14 cellular contexts compared by ENCODE assay signal in genomic region chr19:10554760-10555612, GRCh38. TPM values are rescaled to one million over a fixed set of nuclear protein-coding genes. Genes with fewer than 3 reads are reported as not detected.
DNase-seq lines count a peak whose midpoint lies in the region; ATAC-seq, FAIRE-seq and TF ChIP-seq lines count a peak whose summit lies in the region.
"Had no signal": no experiment of that assay in that cellular context is flagged by ENCODE, and none has a peak within 500 bp of the region (broad histone marks: within the 10 kb centered on the region; RNA-seq: fewer than 3 reads in every experiment).

No MANE protein-coding gene starts in this region.

- FAIRE-seq in keratinocyte (lab: Jason Lieb, UNC): peak; percentile 67

- TF ChIP-seq CTCF in GM13977 (IDR thresholded peaks at IDR 0.05; ENCODE audit: extremely low read depth, insufficient read depth, missing control alignments): no peak
- peak in 2 of 3 experiments; percentile 26 to 40 for TF ChIP-seq CTCF in keratinocyte (optimal IDR thresholded peaks at IDR 0.05 in 1 of 3, IDR thresholded peaks at IDR 0.05 in 1 of 3, conservative IDR thresholded peaks at IDR 0.05 in 1 of 3; ENCODE audit: extremely low read depth in 1 of 3, insufficient read depth in 2 of 3, low read length in 3 of 3)
- TF ChIP-seq CTCF in GM13976 (IDR thresholded peaks at IDR 0.05; ENCODE audit: borderline replicate concordance, control extremely low read depth, extremely low read depth, insufficient read depth, missing control alignments): no peak

- peaks cover 2% of the 10 kb centered on the region for H3K79me2 ChIP-seq in keratinocyte (ENCODE audit: control insufficient read depth, insufficient read depth, low read length)

- H3K36me3 Mint-ChIP-seq in activated T-helper 17 cell treated with anti-CD3 and anti-CD28 coated beads, Interleukin-2, amount 50 U/mL, for 72 hours (ENCODE audit: low read depth): peaks cover 95% of the 10 kb centered on the region

- ATAC-seq in activated T-helper 17 cell treated with anti-CD3 and anti-CD28 coated beads, Interleukin-2, amount 50 U/mL, for 72 hours (replicated peaks): no peak
- no peak for ATAC-seq in HG02759 (IDR thresholded peaks at IDR 0.05; ENCODE audit: unreplicated experiment)
- no peak for ATAC-seq in GM19452 (IDR thresholded peaks at IDR 0.05; ENCODE audit: unreplicated experiment)
- no peak for ATAC-seq in HG03139 (IDR thresholded peaks at IDR 0.05; ENCODE audit: unreplicated experiment)

- H3K4me1 ChIP-seq in BLaER1 treated with 17β-estradiol and CSF1 and Interleukin-3, amounts not matched to agents 10 nM and 100 nM: peaks cover 47 to 69% (median 56%) of the 10 kb centered on the region in 10 experiments
- H3K4me1 ChIP-seq in keratinocyte (ENCODE audit: control insufficient read depth, extremely low read depth, insufficient read depth, low read length): peaks cover 34% of the 10 kb centered on the region
- H3K4me1 ChIP-seq: right atrium auricular region, SJSA1 had no signal

- peak overlapping the region; percentile 69 to 94 (median 84) for H3K4me2 ChIP-seq in BLaER1 treated with 17β-estradiol and CSF1 and Interleukin-3, amounts not matched to agents 10 nM and 100 nM
- H3K4me2 ChIP-seq in keratinocyte (ENCODE audit: control insufficient read depth, extremely low read depth, insufficient read depth, low read depth, low read length): peak overlapping the region; percentile 40

- peaks cover 7% of the 10 kb centered on the region for H3K4me1 Mint-ChIP-seq in activated T-helper 17 cell treated with anti-CD3 and anti-CD28 coated beads, Interleukin-2, amount 50 U/mL, for 72 hours

- peaks cover 0 to 76% (median 39%) of the 10 kb centered on the region in 11 experiments; a peak in 16 of 22 replicates for H4K20me1 ChIP-seq in BLaER1 treated with 17β-estradiol and CSF1 and Interleukin-3, amounts not matched to agents 10 nM and 100 nM
- peaks cover 13% of the 10 kb centered on the region for H4K20me1 ChIP-seq in keratinocyte (ENCODE audit: control insufficient read depth, extremely low read depth, insufficient read depth, low read length)

- peaks cover 85 to 100% (median 94%) of the 10 kb centered on the region in 11 experiments for H3K36me3 ChIP-seq in BLaER1 treated with 17β-estradiol and CSF1 and Interleukin-3, amounts not matched to agents 10 nM and 100 nM
- H3K36me3 ChIP-seq in keratinocyte (ENCODE audit: control insufficient read depth in 2 of 2, extremely low read depth in 1 of 2, insufficient read depth in 2 of 2, low read length in 2 of 2): peaks cover 29 to 59% of the 10 kb centered on the region in 2 experiments

- no peaks in the 10 kb centered on the region for H3K27me3 ChIP-seq in BLaER1 treated with 17β-estradiol and CSF1 and Interleukin-3, amounts not matched to agents 10 nM and 100 nM
- no peaks in the 10 kb centered on the region for H3K27me3 ChIP-seq in keratinocyte (ENCODE audit: control insufficient read depth, extremely low read depth, insufficient read depth, low read length)
- H3K27me3 ChIP-seq: right atrium auricular region, SJSA1 had no signal

- peak overlapping the region in 5 of 10 experiments; percentile 7 to 28 (median 17); a peak in 6 of 20 replicates for H3K4me3 ChIP-seq in BLaER1 treated with 17β-estradiol and CSF1 and Interleukin-3, amounts not matched to agents 10 nM and 100 nM
- H3K4me3 ChIP-seq in keratinocyte (ENCODE audit: control insufficient read depth in 2 of 3, extremely low read depth in 1 of 3, insufficient read depth in 2 of 3, low read depth in 1 of 3, low read length in 3 of 3): no peak overlapping the region
- H3K4me3 ChIP-seq: lung, right atrium auricular region, SJSA1 had no signal

- no peaks in the 10 kb centered on the region for H3K9me3 Mint-ChIP-seq in activated T-helper 17 cell treated with anti-CD3 and anti-CD28 coated beads, Interleukin-2, amount 50 U/mL, for 72 hours

- H2AFZ ChIP-seq in keratinocyte (ENCODE audit: control insufficient read depth, low read length): no peak overlapping the region

- in situ Hi-C loops in GM13977 (cut with MboI; ENCODE audit: low pct_unique_long_range_greater_than_20kb, low sequenced_read_pairs, unreplicated experiment) (no loop called here), GM13976 (cut with MboI; ENCODE audit: low sequenced_read_pairs, unreplicated experiment) (no loop called here)

- no peaks in the 10 kb centered on the region for H3K9me1 ChIP-seq in keratinocyte (ENCODE audit: control insufficient read depth, extremely low read depth, insufficient read depth, low read length)

- peaks cover 0 to 6% (median 0%) of the 10 kb centered on the region in 11 experiments; a peak in 3 of 22 replicates for H3K9me3 ChIP-seq in BLaER1 treated with 17β-estradiol and CSF1 and Interleukin-3, amounts not matched to agents 10 nM and 100 nM (replicated peaks in 1 of 11)
- no peaks in the 10 kb centered on the region for H3K9me3 ChIP-seq in keratinocyte (ENCODE audit: control insufficient read depth, low read depth, low read length)
- H3K9me3 ChIP-seq: right atrium auricular region, SJSA1 had no signal

- DNase-seq in GM13977 (ENCODE audit: low spot score) (peak; percentile 28), keratinocyte (ENCODE audit: low read depth, low spot score) (peak; percentile 79), GM13976 (ENCODE audit: low spot score) (no peak)
- DNase-seq: cerebellar nuclear complex, head of caudate nucleus, NCI-H510A treated with DMSO at 0.1 percent for 48 hours had no signal

- peak overlapping the region; percentile 76 for H3K27ac Mint-ChIP-seq in activated T-helper 17 cell treated with anti-CD3 and anti-CD28 coated beads, Interleukin-2, amount 50 U/mL, for 72 hours

- peak overlapping the region in 10 of 11 experiments; percentile 40 to 95 (median 80); a peak in 18 of 22 replicates for H3K27ac ChIP-seq in BLaER1 treated with 17β-estradiol and CSF1 and Interleukin-3, amounts not matched to agents 10 nM and 100 nM
- H3K27ac ChIP-seq in keratinocyte (ENCODE audit: control insufficient read depth, insufficient read depth, low read length): peak overlapping the region; percentile 65
- H3K27ac ChIP-seq: right atrium auricular region, SJSA1 had no signal

- peak overlapping the region; percentile 48 for H3K4me3 Mint-ChIP-seq in activated T-helper 17 cell treated with anti-CD3 and anti-CD28 coated beads, Interleukin-2, amount 50 U/mL, for 72 hours

- peak overlapping the region; percentile 17 to 82 (median 66); a peak in 19 of 22 replicates for H3K9ac ChIP-seq in BLaER1 treated with 17β-estradiol and CSF1 and Interleukin-3, amounts not matched to agents 10 nM and 100 nM
- peak overlapping the region; percentile 50 for H3K9ac ChIP-seq in keratinocyte (ENCODE audit: control insufficient read depth, extremely low read depth, insufficient read depth, low read length)

- H3K27me3 Mint-ChIP-seq in activated T-helper 17 cell treated with anti-CD3 and anti-CD28 coated beads, Interleukin-2, amount 50 U/mL, for 72 hours: no peaks in the 10 kb centered on the region

- dilution Hi-C loops in keratinocyte (cut with MboI; ENCODE audit: extremely low pct_ligation_motif_present, low sequenced_read_pairs): loop anchor here (5.0 kb wide), 1 partner anchor 43 kb away; no protein-coding TSS in a partner anchor

RNA-seq across cellular contexts. Expression of gene KRI1, which starts 10.8 kb away (rescaled TPM):
- 10 to 100 TPM; 43.3 to 52.5 TPM for total RNA-seq in activated T-helper 17 cell treated with anti-CD3 and anti-CD28 coated beads, Interleukin-2, amount 50 U/mL, for 72 hours
- 13.4 to 19.0 TPM (median 13.5 TPM) in 3 replicates for polyA plus RNA-seq in keratinocyte
- polyA plus RNA-seq in keratinocyte (2011; ENCODE audit: low read depth): 48.2 TPM
- 7.6 and 12.7 TPM in 2 replicates for polyA plus RNA-seq in keratinocyte (2011; cell fraction: cytosol; rRNA removed)
- polyA plus RNA-seq in keratinocyte (2011; cell fraction: nucleus; rRNA removed): 41.0 and 42.6 TPM in 2 replicates
- polyA plus RNA-seq in keratinocyte (2012; ENCODE audit: low replicate concordance): 12.5 and 20.2 TPM in 2 replicates
- polyA minus RNA-seq in keratinocyte: 4.5 to 7.4 TPM (median 5.3 TPM) in 3 replicates
- 13.8 TPM for polyA minus RNA-seq in keratinocyte (2011; cell fraction: cytosol; rRNA and poly(A)+ RNA removed)
- 8.1 and 9.8 TPM in 2 replicates for polyA minus RNA-seq in keratinocyte (2011; cell fraction: nucleus; rRNA and poly(A)+ RNA removed)

RNA-seq across cellular contexts. Expression of gene ATG4D, which starts 11.3 kb away (rescaled TPM):
- 10 to 100 TPM; 27.4 to 37.8 TPM for total RNA-seq in activated T-helper 17 cell treated with anti-CD3 and anti-CD28 coated beads, Interleukin-2, amount 50 U/mL, for 72 hours
- polyA plus RNA-seq in keratinocyte: 12.6 to 17.9 TPM (median 15.5 TPM) in 3 replicates
- 6.1 TPM for polyA plus RNA-seq in keratinocyte (2011; ENCODE audit: low read depth)
- 12.4 and 19.5 TPM in 2 replicates for polyA plus RNA-seq in keratinocyte (2011; cell fraction: cytosol; rRNA removed)
- polyA plus RNA-seq in keratinocyte (2011; cell fraction: nucleus; rRNA removed): 22.0 and 29.4 TPM in 2 replicates
- polyA plus RNA-seq in keratinocyte (2012; ENCODE audit: low replicate concordance): 19.0 and 37.1 TPM in 2 replicates
- 8.8 to 43.4 TPM (median 16.2 TPM) in 3 replicates for polyA minus RNA-seq in keratinocyte
- 30.3 TPM for polyA minus RNA-seq in keratinocyte (2011; cell fraction: cytosol; rRNA and poly(A)+ RNA removed)
- 9.8 and 10.8 TPM in 2 replicates for polyA minus RNA-seq in keratinocyte (2011; cell fraction: nucleus; rRNA and poly(A)+ RNA removed)

RNA-seq across cellular contexts. Expression of gene CDKN2D, which starts 13.8 kb away (rescaled TPM):
- 10 to 100 TPM; 21.2 to 46.6 TPM for total RNA-seq in activated T-helper 17 cell treated with anti-CD3 and anti-CD28 coated beads, Interleukin-2, amount 50 U/mL, for 72 hours
- 3.9 to 7.3 TPM (median 6.8 TPM) in 3 replicates for polyA plus RNA-seq in keratinocyte
- 1.9 TPM for polyA plus RNA-seq in keratinocyte (2011; ENCODE audit: low read depth)
- 4.1 and 8.0 TPM in 2 replicates for polyA plus RNA-seq in keratinocyte (2011; cell fraction: cytosol; rRNA removed)
- 4.1 and 5.0 TPM in 2 replicates for polyA plus RNA-seq in keratinocyte (2011; cell fraction: nucleus; rRNA removed)
- polyA plus RNA-seq in keratinocyte (2012; ENCODE audit: low replicate concordance): 4.8 and 13.1 TPM in 2 replicates
- polyA minus RNA-seq in keratinocyte: 2.5 to 6.5 TPM (median 2.8 TPM) in 3 replicates
- polyA minus RNA-seq in keratinocyte (2011; cell fraction: cytosol; rRNA and poly(A)+ RNA removed): 10.0 TPM
- 0.93 and 0.95 TPM in 2 replicates for polyA minus RNA-seq in keratinocyte (2011; cell fraction: nucleus; rRNA and poly(A)+ RNA removed)

RNA-seq across cellular contexts. Expression of gene AP1M2, which starts 32.1 kb away (rescaled TPM):
- total RNA-seq in activated T-helper 17 cell treated with anti-CD3 and anti-CD28 coated beads, Interleukin-2, amount 50 U/mL, for 72 hours: not detected
- 83.1 to 122 TPM (median 109 TPM) in 3 replicates for polyA plus RNA-seq in keratinocyte
- 32.6 TPM for polyA plus RNA-seq in keratinocyte (2011; ENCODE audit: low read depth)
- polyA plus RNA-seq in keratinocyte (2011; cell fraction: cytosol; rRNA removed): 89.6 and 103 TPM in 2 replicates
- polyA plus RNA-seq in keratinocyte (2011; cell fraction: nucleus; rRNA removed): 68.6 and 85.6 TPM in 2 replicates
- 76.8 and 87.2 TPM in 2 replicates for polyA plus RNA-seq in keratinocyte (2012; ENCODE audit: low replicate concordance)
- 137 to 221 TPM (median 160 TPM) in 3 replicates for polyA minus RNA-seq in keratinocyte
- polyA minus RNA-seq in keratinocyte (2011; cell fraction: cytosol; rRNA and poly(A)+ RNA removed): 129 TPM
- 42.7 and 56.3 TPM in 2 replicates for polyA minus RNA-seq in keratinocyte (2011; cell fraction: nucleus; rRNA and poly(A)+ RNA removed)

RNA-seq across cellular contexts. Expression of gene S1PR5, which starts 37.7 kb away (rescaled TPM):
- total RNA-seq in activated T-helper 17 cell treated with anti-CD3 and anti-CD28 coated beads, Interleukin-2, amount 50 U/mL, for 72 hours: under 1 TPM in 1 of 2 donors, not detected in 1; 0.11 TPM
- 9.4 to 10.5 TPM (median 10.3 TPM) in 3 replicates for polyA plus RNA-seq in keratinocyte
- 47.8 TPM for polyA plus RNA-seq in keratinocyte (2011; ENCODE audit: low read depth)
- polyA plus RNA-seq in keratinocyte (2011; cell fraction: cytosol; rRNA removed): 3.5 and 5.5 TPM in 2 replicates
- 15.9 and 17.3 TPM in 2 replicates for polyA plus RNA-seq in keratinocyte (2011; cell fraction: nucleus; rRNA removed)
- polyA plus RNA-seq in keratinocyte (2012; ENCODE audit: low replicate concordance): 10.9 and 26.2 TPM in 2 replicates
- 2.2 to 4.1 TPM (median 3.0 TPM) in 3 replicates for polyA minus RNA-seq in keratinocyte
- polyA minus RNA-seq in keratinocyte (2011; cell fraction: cytosol; rRNA and poly(A)+ RNA removed): 20.5 TPM
- polyA minus RNA-seq in keratinocyte (2011; cell fraction: nucleus; rRNA and poly(A)+ RNA removed): 16.1 and 16.9 TPM in 2 replicates

Comparison
In these comparisons a context has a peak if more than half of its experiments do, and no peak if none do; other contexts are left out.
1. CTCF ChIP-seq: peak in keratinocyte (2 of 3); none in GM13977 (single experiment) and GM13976 (single experiment).